ENCODE assay signal across 9 cellular contexts in genomic region chr14:92922883-92923743, GRCh38. TPM values are rescaled to one million over a fixed set of nuclear protein-coding genes. Genes with fewer than 3 reads are reported as not detected.
DNase-seq lines count a peak whose midpoint lies in the region; ATAC-seq and TF ChIP-seq lines count a peak whose summit lies in the region.
"Had no signal": no experiment of that assay in that cellular context is flagged by ENCODE, and none has a peak within 500 bp of the region (broad histone marks: within the 10 kb centered on the region; RNA-seq: fewer than 3 reads in every experiment).

Gene CHGA, plus strand, starts transcription at chr14:92923150. Its CDS starts 210 bp downstream, at chr14:92923360.

- H3K9me3 ChIP-seq in mesenchymal stem cell (ENCODE audit: control insufficient read depth, low read length): peaks cover 9% of the 10 kb centered on the region

- H3K9me3 Mint-ChIP-seq in WTC11: no peaks in the 10 kb centered on the region

- H3K27me3 Mint-ChIP-seq in WTC11 (ENCODE audit: low read depth): peaks cover 78% of the 10 kb centered on the region

- TF ChIP-seq CTCF in WTC11 (IDR thresholded peaks at IDR 0.05) (no peak), dorsolateral prefrontal cortex (IDR thresholded peaks at IDR 0.05 in 54 of 56, conservative IDR thresholded peaks at IDR 0.05 in 2 of 56; ENCODE audit: low read depth in 1 of 56, partially characterized antibody in 56 of 56) (no peak), lower leg skin (IDR thresholded peaks at IDR 0.05) (no peak)

- WGBS in mesenchymal stem cell: 3% methylated on average over 60 of the region's 86 CpGs
- 12 to 13% methylated on average over 31 to 40 of the region's 86 CpGs for WGBS in lower leg skin, 2 donors

- peak; percentile 34 for DNase-seq in GDM1 (lab: John Stamatoyannopoulos, UW)
- peak; percentile 69 for DNase-seq in NCI-H1694 (lab: John Stamatoyannopoulos, UW)
- peak; percentile 86 for DNase-seq in WTC11 (ENCODE audit: low spot score)
- DNase-seq in dorsolateral prefrontal cortex: peak in 7 of 10 donors; percentile 60 to 86 (median 74)
- DNase-seq in mesenchymal stem cell: peak; percentile 44
- DNase-seq in H4 (ENCODE audit: low spot score): no peak
- DNase-seq in lower leg skin (ENCODE audit: low spot score in 2 of 2): no peak

- no peak within 1 kb of the TSS for H2BK120ac ChIP-seq in mesenchymal stem cell (ENCODE audit: low read depth, low read length)

- no peak within 1 kb of the TSS for H3K4ac ChIP-seq in mesenchymal stem cell (ENCODE audit: low read depth in 1 of 2, low read length in 2 of 2)

- no peak within 1 kb of the TSS for H2BK15ac ChIP-seq in mesenchymal stem cell (ENCODE audit: low read depth, poor library complexity, severe bottlenecking)

- POLR2A ChIA-PET in WTC11 (lab: Charles Lee): interaction anchor here (0.6 kb wide), 1 partner anchor 279 kb away, joined by 3 read pairs; no protein-coding TSS in a partner anchor

- H3K27ac Mint-ChIP-seq in WTC11: no peak within 1 kb of the TSS

- H3K4me1 Mint-ChIP-seq in WTC11: peaks cover 23% of the 10 kb centered on the region

- H3K4me3 ChIP-seq in dorsolateral prefrontal cortex (peak within 1 kb of the TSS in 58 of 59 donors; percentile 36 to 73 (median 60)), mesenchymal stem cell (ENCODE audit: insufficient read depth in 1 of 2, low read depth in 1 of 2, low read length in 2 of 2) (peak within 1 kb of the TSS in 1 of 2 experiments; percentile 25), lower leg skin (ENCODE audit: low read depth, poor library complexity, severe bottlenecking) (no peak within 1 kb of the TSS)

- H3K18ac ChIP-seq in mesenchymal stem cell (ENCODE audit: low read depth in 1 of 2, low read length in 2 of 2): no peak within 1 kb of the TSS

- H3K36me3 Mint-ChIP-seq in WTC11: no peaks in the 10 kb centered on the region

- ATAC-seq in WTC11: peak; percentile 84

- no peak within 1 kb of the TSS for H2AK5ac ChIP-seq in mesenchymal stem cell (ENCODE audit: low read length, severe bottlenecking)

- TF ChIP-seq POLR2A in lower leg skin (IDR thresholded peaks at IDR 0.05): no peak

- H2AFZ ChIP-seq in mesenchymal stem cell (ENCODE audit: low read depth, low read length): no peak within 1 kb of the TSS

- no peak within 1 kb of the TSS for H3K9ac ChIP-seq in mesenchymal stem cell (ENCODE audit: low read length)
- H3K9ac ChIP-seq: KMS-11 had no signal

- H3K79me1 ChIP-seq in mesenchymal stem cell (replicated peaks; ENCODE audit: low read length, poor library complexity, severe bottlenecking): no peaks in the 10 kb centered on the region

- peak within 1 kb of the TSS; percentile 52 for H3K4me2 ChIP-seq in mesenchymal stem cell (ENCODE audit: low read length, poor library complexity, severe bottlenecking)
- H3K4me2 ChIP-seq: KMS-11 had no signal

- no peak within 1 kb of the TSS for H2BK5ac ChIP-seq in mesenchymal stem cell (ENCODE audit: low read depth, low read length, poor library complexity, severe bottlenecking)

- peaks cover 0 to 7% (median 0%) of the 10 kb centered on the region in 45 donors for H3K27me3 ChIP-seq in dorsolateral prefrontal cortex
- peaks cover 83 to 94% of the 10 kb centered on the region in 2 experiments for H3K27me3 ChIP-seq in mesenchymal stem cell (ENCODE audit: control insufficient read depth in 1 of 2, insufficient read depth in 1 of 2, low read length in 2 of 2)

- no peak within 1 kb of the TSS for H2BK12ac ChIP-seq in mesenchymal stem cell (ENCODE audit: low read length in 2 of 2)

- H3K27ac ChIP-seq in dorsolateral prefrontal cortex (peak within 1 kb of the TSS in 57 of 59 donors; percentile 12 to 91 (median 77)), mesenchymal stem cell (ENCODE audit: low read length, poor library complexity, severe bottlenecking) (no peak within 1 kb of the TSS), temporal lobe (ENCODE audit: low read depth, low read length) (peak within 1 kb of the TSS; percentile 85)
- H3K27ac ChIP-seq: KMS-11 had no signal

- H4K8ac ChIP-seq in mesenchymal stem cell (ENCODE audit: low read length): no peak within 1 kb of the TSS

- peaks cover 10% of the 10 kb centered on the region for H3K4me1 ChIP-seq in mesenchymal stem cell (ENCODE audit: control insufficient read depth, insufficient read depth, low read depth, low read length)

- peak within 1 kb of the TSS in 1 of 2 experiments; percentile 37 for H3K23ac ChIP-seq in mesenchymal stem cell (ENCODE audit: low read length in 2 of 2)

- CTCF ChIA-PET in WTC11 (lab: Charles Lee): no interaction called here

- peak within 1 kb of the TSS; percentile 86 for H3K4me3 Mint-ChIP-seq in WTC11

- no peak within 1 kb of the TSS for H3K14ac ChIP-seq in mesenchymal stem cell (ENCODE audit: low read length in 2 of 2)

- no peak within 1 kb of the TSS for H4K91ac ChIP-seq in mesenchymal stem cell (ENCODE audit: low read length)

- intact Hi-C loops in dorsolateral prefrontal cortex (cut with DNase I) (no loop called here), lower leg skin (cut with DNase I; ENCODE audit: low total_unique reads) (no loop called here)

- no peaks in the 10 kb centered on the region for H3K36me3 ChIP-seq in mesenchymal stem cell (ENCODE audit: control insufficient read depth in 1 of 2, insufficient read depth in 2 of 2, low read depth in 1 of 2, low read length in 2 of 2)

TF ChIP-seq in WTC11, 78 proteins besides CTCF, POLR2A, EP300 and RAD21 (continues in another document):
- peak; percentile 66 for TF ChIP-seq NR2C2 (CRISPR knock-in tag; IDR thresholded peaks at IDR 0.05)
- TF ChIP-seq HMGXB4 (CRISPR knock-in tag; IDR thresholded peaks at IDR 0.05): 0 out of 2 replicates have a peak, but pooled peaks have one; percentile 73
- peak; percentile 96 for TF ChIP-seq ELF4 (CRISPR knock-in tag; IDR thresholded peaks at IDR 0.05; ENCODE audit: low read depth)
- 0 out of 2 replicates have a peak, but pooled peaks have one; percentile 62 for TF ChIP-seq GABPB1 (CRISPR knock-in tag; IDR thresholded peaks at IDR 0.05)
- TF ChIP-seq TEAD4 (CRISPR knock-in tag; IDR thresholded peaks at IDR 0.05): peak; percentile 93
- TF ChIP-seq OVOL2 (CRISPR knock-in tag; IDR thresholded peaks at IDR 0.05; ENCODE audit: borderline replicate concordance): no peak
- TF ChIP-seq GRHL2 (CRISPR knock-in tag; IDR thresholded peaks at IDR 0.05; ENCODE audit: insufficient replicate concordance, severe bottlenecking): no peak
- TF ChIP-seq ATF3 (CRISPR knock-in tag; conservative IDR thresholded peaks at IDR 0.05): peak; percentile 74
- TF ChIP-seq ETV6 (CRISPR knock-in tag; IDR thresholded peaks at IDR 0.05): peak; percentile 97
- peak; percentile 96 for TF ChIP-seq JUN (CRISPR knock-in tag; IDR thresholded peaks at IDR 0.05)
- 0 out of 2 replicates have a peak, but pooled peaks have one; percentile 41 for TF ChIP-seq FOXJ3 (CRISPR knock-in tag; IDR thresholded peaks at IDR 0.05; ENCODE audit: borderline replicate concordance)
- no peak for TF ChIP-seq NFATC4 (CRISPR knock-in tag; IDR thresholded peaks at IDR 0.05)
- peak; percentile 88; the same call in 1 of the 2 replicates for TF ChIP-seq E2F5 (CRISPR knock-in tag; IDR thresholded peaks at IDR 0.05)
- TF ChIP-seq PRRX2 (CRISPR knock-in tag; IDR thresholded peaks at IDR 0.05): no peak
- TF ChIP-seq PREB (CRISPR knock-in tag; IDR thresholded peaks at IDR 0.05; ENCODE audit: borderline replicate concordance): peak; percentile 94

RNA-seq across cellular contexts. Expression of gene CHGA, which starts in this region (rescaled TPM):
- total RNA-seq in WTC11 (2021) (8.5 to 17.2 TPM (median 17.1 TPM) in 3 replicates), dorsolateral prefrontal cortex (100 to 1,000 TPM; 128 to 561 (median 344) TPM), temporal lobe (30.2 TPM), lower leg skin (1 to 10 TPM in 2 of 4 donors, under 1 TPM in 1, not detected in 1; 0.17 to 1.6 (median 1.5) TPM)
- polyA plus RNA-seq in mesenchymal stem cell (2013, experiment 1 of 2): not detected
- polyA plus RNA-seq in mesenchymal stem cell (2013, experiment 2 of 2): not detected
- total RNA-seq in H4 (2014; rRNA removed; shearing (Covaris generic)): not detected in 2 replicates

Comparison
In these comparisons a context has a peak if more than half of its experiments do, and no peak if none do; other contexts are left out.
1. DNase-seq: peak in GDM1 (single experiment), NCI-H1694 (single experiment), WTC11 (single experiment), dorsolateral prefrontal cortex (7 of 10) and mesenchymal stem cell (single experiment); none in H4 (single experiment) and lower leg skin (0 of 2).